ENCODE assay signal across 7 cellular contexts in genomic region chr3:146468932-146469205, GRCh38. TPM values are rescaled to one million over a fixed set of nuclear protein-coding genes. Genes with fewer than 3 reads are reported as not detected.
DNase-seq lines count a peak whose midpoint lies in the region; ATAC-seq and TF ChIP-seq lines count a peak whose summit lies in the region.
"Not testable (repeated sequence)": the region's sequence is repeated elsewhere in the genome, so short reads cannot be mapped to it uniquely, and the experiment has no call there.

No MANE protein-coding gene starts in this region.

- H3K4me1 Mint-ChIP-seq in HFFc6 (ENCODE audit: low read depth) = peaks cover 48% of the 10 kb centered on the region
- not testable (repeated sequence) for H3K4me1 Mint-ChIP-seq in activated naive CD4-positive, alpha-beta T cell treated with anti-CD3 and anti-CD28 coated beads for 36 hours (ENCODE audit: low read depth); natural killer cell treated with Interleukin-12 subunit alpha and Interleukin-12 subunit beta and Interleukin-15 and Interleukin-18, amount 100 ng/mL, for 72 hours (ENCODE audit: low read depth in 2 of 2)
- H3K4me1 Mint-ChIP-seq in stimulated activated memory B cell treated with anti-CD40 and anti-IgM and Interleukin-4, amounts not matched to agents 10 μg/mL and 1 μg/mL and 100 μg/mL, for 72 hours = peaks cover 17% of the 10 kb centered on the region

- intact Hi-C loops in activated naive CD4-positive, alpha-beta T cell treated with anti-CD3 and anti-CD28 coated beads for 36 hours (cut with micrococcal nuclease) = loop anchor here (1.0 kb wide), 3 partner anchors 29 to 75 kb away; partner anchors contain the start of gene PLSCR1
- intact Hi-C loops in dorsolateral prefrontal cortex (cut with DNase I) = not testable (repeated sequence)

- not testable (repeated sequence) for H3K9me3 ChIP-seq in right atrium auricular region

- DNase-seq in HFFc6; activated naive CD4-positive, alpha-beta T cell treated with anti-CD3 and anti-CD28 coated beads for 36 hours; dorsolateral prefrontal cortex; right atrium auricular region (ENCODE audit: low spot score); natural killer cell treated with Interleukin-12 subunit alpha and Interleukin-12 subunit beta and Interleukin-15 and Interleukin-18, amount 100 ng/mL, for 72 hours (ENCODE audit: low spot score): not testable (repeated sequence)
- peak; percentile 74 to 76 for DNase-seq in SHP77 (lab: John Stamatoyannopoulos, UW)

- H3K36me3 Mint-ChIP-seq in HFFc6 (ENCODE audit: low read depth); activated naive CD4-positive, alpha-beta T cell treated with anti-CD3 and anti-CD28 coated beads for 36 hours (ENCODE audit: low read depth); natural killer cell treated with Interleukin-12 subunit alpha and Interleukin-12 subunit beta and Interleukin-15 and Interleukin-18, amount 100 ng/mL, for 72 hours; stimulated activated memory B cell treated with anti-CD40 and anti-IgM and Interleukin-4, amounts not matched to agents 10 μg/mL and 1 μg/mL and 100 μg/mL, for 72 hours: not testable (repeated sequence)

- TF ChIP-seq CTCF in HFFc6 (IDR thresholded peaks at IDR 0.05); dorsolateral prefrontal cortex (IDR thresholded peaks at IDR 0.05 in 54 of 56, conservative IDR thresholded peaks at IDR 0.05 in 2 of 56; ENCODE audit: low read depth in 1 of 56, partially characterized antibody in 56 of 56); right atrium auricular region (IDR thresholded peaks at IDR 0.05): not testable (repeated sequence)

- H3K27ac ChIP-seq in dorsolateral prefrontal cortex = not testable (repeated sequence)
- peak overlapping the region; percentile 69 to 75 for H3K27ac ChIP-seq in right atrium auricular region

- H3K4me3 ChIP-seq in dorsolateral prefrontal cortex (peak overlapping the region in 49 of 59 donors; percentile 41 to 78 (median 68)), right atrium auricular region (peak overlapping the region; percentile 59 to 60)

- H3K9me3 Mint-ChIP-seq in HFFc6; activated naive CD4-positive, alpha-beta T cell treated with anti-CD3 and anti-CD28 coated beads for 36 hours; natural killer cell treated with Interleukin-12 subunit alpha and Interleukin-12 subunit beta and Interleukin-15 and Interleukin-18, amount 100 ng/mL, for 72 hours; stimulated activated memory B cell treated with anti-CD40 and anti-IgM and Interleukin-4, amounts not matched to agents 10 μg/mL and 1 μg/mL and 100 μg/mL, for 72 hours: not testable (repeated sequence)

- not testable (repeated sequence) for H3K36me3 ChIP-seq in right atrium auricular region

- peaks cover 0 to 23% (median 0%) of the 10 kb centered on the region in 45 donors for H3K27me3 ChIP-seq in dorsolateral prefrontal cortex
- H3K27me3 ChIP-seq in right atrium auricular region = not testable (repeated sequence)

- CTCF ChIA-PET in activated naive CD4-positive, alpha-beta T cell treated with anti-CD3 and anti-CD28 coated beads for 36 hours (lab: Charles Lee) = interaction anchor here (1.0 kb wide), 1 partner anchor 121 kb away, joined by 3 read pairs; no protein-coding TSS in a partner anchor

- H3K27me3 Mint-ChIP-seq in HFFc6 (ENCODE audit: insufficient read depth); activated naive CD4-positive, alpha-beta T cell treated with anti-CD3 and anti-CD28 coated beads for 36 hours (ENCODE audit: low read depth); natural killer cell treated with Interleukin-12 subunit alpha and Interleukin-12 subunit beta and Interleukin-15 and Interleukin-18, amount 100 ng/mL, for 72 hours; stimulated activated memory B cell treated with anti-CD40 and anti-IgM and Interleukin-4, amounts not matched to agents 10 μg/mL and 1 μg/mL and 100 μg/mL, for 72 hours: not testable (repeated sequence)

- ATAC-seq in natural killer cell treated with Interleukin-12 subunit alpha and Interleukin-12 subunit beta and Interleukin-15 and Interleukin-18, amount 100 ng/mL, for 72 hours; stimulated activated memory B cell treated with anti-CD40 and anti-IgM and Interleukin-4, amounts not matched to agents 10 μg/mL and 1 μg/mL and 100 μg/mL, for 72 hours: not testable (repeated sequence)

- not testable (repeated sequence) for H3K27ac Mint-ChIP-seq in HFFc6; natural killer cell treated with Interleukin-12 subunit alpha and Interleukin-12 subunit beta and Interleukin-15 and Interleukin-18, amount 100 ng/mL, for 72 hours
- peak overlapping the region; percentile 53 for H3K27ac Mint-ChIP-seq in activated naive CD4-positive, alpha-beta T cell treated with anti-CD3 and anti-CD28 coated beads for 36 hours
- H3K27ac Mint-ChIP-seq in stimulated activated memory B cell treated with anti-CD40 and anti-IgM and Interleukin-4, amounts not matched to agents 10 μg/mL and 1 μg/mL and 100 μg/mL, for 72 hours = peak overlapping the region; percentile 87

- not testable (repeated sequence) for H3K4me1 ChIP-seq in right atrium auricular region

- H3K4me3 Mint-ChIP-seq in HFFc6 = peak overlapping the region; percentile 66
- H3K4me3 Mint-ChIP-seq in activated naive CD4-positive, alpha-beta T cell treated with anti-CD3 and anti-CD28 coated beads for 36 hours = peak overlapping the region; percentile 73
- peak overlapping the region; percentile 75 for H3K4me3 Mint-ChIP-seq in natural killer cell treated with Interleukin-12 subunit alpha and Interleukin-12 subunit beta and Interleukin-15 and Interleukin-18, amount 100 ng/mL, for 72 hours
- H3K4me3 Mint-ChIP-seq in stimulated activated memory B cell treated with anti-CD40 and anti-IgM and Interleukin-4, amounts not matched to agents 10 μg/mL and 1 μg/mL and 100 μg/mL, for 72 hours = peak overlapping the region; percentile 88

RNA-seq across cellular contexts. Expression of gene PLSCR2, which starts 0.5 kb away (rescaled TPM):
- not detected for total RNA-seq in HFFc6 (2021; fragmentation: NEBNext Ultra II Directional; extraction: Animal tissue kit (Norgen Biotek cat#: 25700))
- not detected for total RNA-seq in activated naive CD4-positive, alpha-beta T cell treated with anti-CD3 and anti-CD28 coated beads for 36 hours
- total RNA-seq in dorsolateral prefrontal cortex (1 to 10 TPM in 8 of 120 experiments, under 1 TPM in 8, not detected in 104; 0.32 to 3.3 (median 0.99) TPM), right atrium auricular region (not detected)
- total RNA-seq in natural killer cell treated with Interleukin-12 subunit alpha and Interleukin-12 subunit beta and Interleukin-15 and Interleukin-18, amount 100 ng/mL, for 72 hours = not detected
